ENCODE assay signal across 2 cellular contexts in the genomic region with DNA sequence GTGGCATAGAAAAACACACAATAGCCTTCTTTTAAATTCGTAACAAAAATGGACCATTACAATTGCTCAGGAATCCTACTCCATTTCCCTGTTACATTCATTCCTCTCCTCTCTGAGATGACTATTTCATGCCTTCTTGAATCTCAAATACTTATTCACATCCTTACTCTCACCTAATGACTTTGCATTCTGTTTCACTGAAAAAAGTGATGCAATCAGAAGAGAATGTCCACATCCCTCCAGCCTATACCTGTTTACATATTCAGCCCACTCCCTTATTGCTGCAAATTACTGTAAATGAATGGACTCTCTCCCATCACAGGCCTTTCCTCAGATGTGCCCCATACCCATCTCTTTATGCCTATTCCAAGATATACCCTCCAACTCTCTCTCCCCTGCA.
TF ChIP-seq lines count a peak whose summit lies in the region.

No MANE protein-coding gene starts in this region.

TF ChIP-seq in HEK293, 187 proteins besides CTCF, POLR2A, EP300 and RAD21:
- TF ChIP-seq, protein P1, sequence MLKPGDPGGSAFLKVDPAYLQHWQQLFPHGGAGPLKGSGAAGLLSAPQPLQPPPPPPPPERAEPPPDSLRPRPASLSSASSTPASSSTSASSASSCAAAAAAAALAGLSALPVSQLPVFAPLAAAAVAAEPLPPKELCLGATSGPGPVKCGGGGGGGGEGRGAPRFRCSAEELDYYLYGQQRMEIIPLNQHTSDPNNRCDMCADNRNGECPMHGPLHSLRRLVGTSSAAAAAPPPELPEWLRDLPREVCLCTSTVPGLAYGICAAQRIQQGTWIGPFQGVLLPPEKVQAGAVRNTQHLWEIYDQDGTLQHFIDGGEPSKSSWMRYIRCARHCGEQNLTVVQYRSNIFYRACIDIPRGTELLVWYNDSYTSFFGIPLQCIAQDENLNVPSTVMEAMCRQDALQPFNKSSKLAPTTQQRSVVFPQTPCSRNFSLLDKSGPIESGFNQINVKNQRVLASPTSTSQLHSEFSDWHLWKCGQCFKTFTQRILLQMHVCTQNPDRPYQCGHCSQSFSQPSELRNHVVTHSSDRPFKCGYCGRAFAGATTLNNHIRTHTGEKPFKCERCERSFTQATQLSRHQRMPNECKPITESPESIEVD (tag by site-specific recombination; IDR thresholded peaks at IDR 0.05), result no peak
- TF ChIP-seq ZNF366 (tag by site-specific recombination; conservative IDR thresholded peaks at IDR 0.05), result no peak
- 0 out of 2 replicates have a peak, but pooled peaks have one; percentile 8 for TF ChIP-seq PRDM1 (tag by site-specific recombination; IDR thresholded peaks at IDR 0.05)
- TF ChIP-seq ZNF518A (tag by site-specific recombination; conservative IDR thresholded peaks at IDR 0.05; ENCODE audit: low read depth), result no peak
- no peak for TF ChIP-seq GLIS1 (tag by site-specific recombination; IDR thresholded peaks at IDR 0.05)
- TF ChIP-seq, protein P2, sequence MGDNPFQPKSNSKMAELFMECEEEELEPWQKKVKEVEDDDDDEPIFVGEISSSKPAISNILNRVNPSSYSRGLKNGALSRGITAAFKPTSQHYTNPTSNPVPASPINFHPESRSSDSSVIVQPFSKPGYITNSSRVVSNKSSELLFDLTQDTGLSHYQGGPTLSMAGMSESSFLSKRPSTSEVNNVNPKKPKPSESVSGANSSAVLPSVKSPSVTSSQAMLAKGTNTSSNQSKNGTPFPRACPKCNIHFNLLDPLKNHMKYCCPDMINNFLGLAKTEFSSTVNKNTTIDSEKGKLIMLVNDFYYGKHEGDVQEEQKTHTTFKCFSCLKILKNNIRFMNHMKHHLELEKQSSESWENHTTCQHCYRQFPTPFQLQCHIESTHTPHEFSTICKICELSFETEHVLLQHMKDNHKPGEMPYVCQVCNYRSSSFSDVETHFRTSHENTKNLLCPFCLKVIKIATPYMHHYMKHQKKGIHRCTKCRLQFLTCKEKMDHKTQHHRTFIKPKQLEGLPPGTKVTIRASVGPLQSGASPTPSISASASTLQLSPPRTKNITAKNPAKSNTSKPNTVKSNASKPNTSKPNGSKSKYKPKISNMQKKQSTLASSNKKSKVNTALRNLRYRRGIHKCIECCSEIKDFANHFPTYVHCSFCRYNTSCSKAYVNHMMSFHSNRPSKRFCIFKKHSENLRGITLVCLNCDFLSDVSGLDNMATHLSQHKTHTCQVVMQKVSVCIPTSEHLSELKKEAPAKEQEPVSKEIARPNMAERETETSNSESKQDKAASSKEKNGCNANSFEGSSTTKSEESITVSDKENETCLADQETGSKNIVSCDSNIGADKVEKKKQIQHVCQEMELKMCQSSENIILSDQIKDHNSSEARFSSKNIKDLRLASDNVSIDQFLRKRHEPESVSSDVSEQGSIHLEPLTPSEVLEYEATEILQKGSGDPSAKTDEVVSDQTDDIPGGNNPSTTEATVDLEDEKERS (tag by site-specific recombination; IDR thresholded peaks at IDR 0.05), result no peak
- TF ChIP-seq, protein P3, sequence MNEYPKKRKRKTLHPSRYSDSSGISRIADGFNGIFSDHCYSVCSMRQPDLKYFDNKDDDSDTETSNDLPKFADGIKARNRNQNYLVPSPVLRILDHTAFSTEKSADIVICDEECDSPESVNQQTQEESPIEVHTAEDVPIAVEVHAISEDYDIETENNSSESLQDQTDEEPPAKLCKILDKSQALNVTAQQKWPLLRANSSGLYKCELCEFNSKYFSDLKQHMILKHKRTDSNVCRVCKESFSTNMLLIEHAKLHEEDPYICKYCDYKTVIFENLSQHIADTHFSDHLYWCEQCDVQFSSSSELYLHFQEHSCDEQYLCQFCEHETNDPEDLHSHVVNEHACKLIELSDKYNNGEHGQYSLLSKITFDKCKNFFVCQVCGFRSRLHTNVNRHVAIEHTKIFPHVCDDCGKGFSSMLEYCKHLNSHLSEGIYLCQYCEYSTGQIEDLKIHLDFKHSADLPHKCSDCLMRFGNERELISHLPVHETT (tag by site-specific recombination; IDR thresholded peaks at IDR 0.05), result no peak
- TF ChIP-seq ZNF184 (tag by site-specific recombination; IDR thresholded peaks at IDR 0.05), result no peak
- no peak for TF ChIP-seq ZNF132 (tag by site-specific recombination; IDR thresholded peaks at IDR 0.05; ENCODE audit: borderline replicate concordance)

TF ChIP-seq in H1, 55 proteins besides CTCF, POLR2A, EP300 and RAD21:
- TF ChIP-seq CEBPB (IDR thresholded peaks at IDR 0.05; ENCODE audit: low read depth, low read length) (peak; percentile 38; the same call in 1 of the 2 replicates), HDAC2 (IDR thresholded peaks at IDR 0.05; ENCODE audit: borderline replicate concordance in 1 of 2, low read depth in 2 of 2, low read length in 2 of 2) (no peak), ATF3 (IDR thresholded peaks at IDR 0.05; ENCODE audit: insufficient read depth, low read depth, low read length) (no peak)
